ENCODE assay signal across 21 cellular contexts in genomic region chr14:102911991-102912761, GRCh38. TPM values are rescaled to one million over a fixed set of nuclear protein-coding genes. Genes with fewer than 3 reads are reported as not detected.
DNase-seq lines count a peak whose midpoint lies in the region; ATAC-seq, FAIRE-seq and TF ChIP-seq lines count a peak whose summit lies in the region.
"Had no signal": no experiment of that assay in that cellular context is flagged by ENCODE, and none has a peak within 500 bp of the region (broad histone marks: within the 10 kb centered on the region; RNA-seq: fewer than 3 reads in every experiment).

No MANE protein-coding gene starts in this region.

- no peak overlapping the region for H3K4me3 ChIP-seq in H7 (ENCODE audit: insufficient read depth, low read depth, low read length)
- no peak overlapping the region for H3K4me3 ChIP-seq in kidney (ENCODE audit: low read length in 2 of 2)
- H3K4me3 ChIP-seq: A549; BLaER1 treated with 17β-estradiol and CSF1 and Interleukin-3, amounts not matched to agents 10 nM and 100 nM; GM23338; K562; SJSA1 had no signal

- FAIRE-seq in kidney (lab: Jason Lieb, UNC) = no peak
- FAIRE-seq: A549, G401.6, K562 had no signal

- DNase-seq in activated naive CD4-positive, alpha-beta T cell treated with anti-CD3 and anti-CD28 coated beads for 36 hours = no peak
- DNase-seq in activated naive CD4-positive, alpha-beta T cell treated with anti-CD3 and anti-CD28 coated beads, Interleukin-2, amount 10 ng/mL, durations not matched to agents 7 days and 5 days = no peak
- DNase-seq in H7 (peak; percentile 63), kidney (peak; percentile 49), NCI-H774 (lab: John Stamatoyannopoulos, UW) (no peak)
- no peak for DNase-seq in stimulated activated naive B cell treated with anti-CD40 and anti-IgM and Interleukin-4, amounts not matched to agents 10 μg/mL and 1 μg/mL and 100 μg/mL, for 72 hours
- DNase-seq: DND-41, MV-4-11, NCI-H1417 treated with DMSO at 0.1 percent for 48 hours, NCI-H1930, NCI-H446, PC-3 had no signal

- H3K9ac ChIP-seq in kidney (ENCODE audit: low read length in 2 of 2) = no peak overlapping the region
- H3K9ac ChIP-seq: BLaER1 treated with 17β-estradiol and CSF1 and Interleukin-3, amounts not matched to agents 10 nM and 100 nM had no signal

- H3K36me3 Mint-ChIP-seq in activated naive CD4-positive, alpha-beta T cell treated with anti-CD3 and anti-CD28 coated beads for 36 hours (ENCODE audit: low read depth) = peaks cover 3% of the 10 kb centered on the region
- H3K36me3 Mint-ChIP-seq in activated naive CD4-positive, alpha-beta T cell treated with anti-CD3 and anti-CD28 coated beads, Interleukin-2, amount 10 ng/mL, durations not matched to agents 7 days and 5 days = peaks cover 5% of the 10 kb centered on the region
- peaks cover 22 to 46% of the 10 kb centered on the region in 2 donors for H3K36me3 Mint-ChIP-seq in stimulated activated naive B cell treated with anti-CD40 and anti-IgM and Interleukin-4, amounts not matched to agents 10 μg/mL and 1 μg/mL and 100 μg/mL, for 72 hours

- CTCF ChIA-PET in activated naive CD4-positive, alpha-beta T cell treated with anti-CD3 and anti-CD28 coated beads for 36 hours (lab: Charles Lee) = no interaction called here
- CTCF ChIA-PET in activated naive CD4-positive, alpha-beta T cell treated with anti-CD3 and anti-CD28 coated beads, Interleukin-2, amount 10 ng/mL, durations not matched to agents 7 days and 5 days (lab: Charles Lee) = no interaction called here

- H3K9me3 ChIP-seq in kidney (ENCODE audit: control insufficient read depth in 1 of 2, low read length in 2 of 2) = no peaks in the 10 kb centered on the region
- H3K9me3 ChIP-seq: A549; BLaER1 treated with 17β-estradiol and CSF1 and Interleukin-3, amounts not matched to agents 10 nM and 100 nM; SJSA1 had no signal

- no peaks in the 10 kb centered on the region for H3K9me3 Mint-ChIP-seq in activated naive CD4-positive, alpha-beta T cell treated with anti-CD3 and anti-CD28 coated beads for 36 hours
- H3K9me3 Mint-ChIP-seq in activated naive CD4-positive, alpha-beta T cell treated with anti-CD3 and anti-CD28 coated beads, Interleukin-2, amount 10 ng/mL, durations not matched to agents 7 days and 5 days = no peaks in the 10 kb centered on the region
- H3K9me3 Mint-ChIP-seq in stimulated activated naive B cell treated with anti-CD40 and anti-IgM and Interleukin-4, amounts not matched to agents 10 μg/mL and 1 μg/mL and 100 μg/mL, for 72 hours = no peaks in the 10 kb centered on the region
- H3K9me3 Mint-ChIP-seq: CD8-positive, alpha-beta memory T cell had no signal

- H3K27ac ChIP-seq in kidney (ENCODE audit: low read depth in 2 of 2, low read length in 2 of 2) = no peak overlapping the region
- H3K27ac ChIP-seq: A549; BLaER1 treated with 17β-estradiol and CSF1 and Interleukin-3, amounts not matched to agents 10 nM and 100 nM; SJSA1 had no signal

- intact Hi-C loops in activated naive CD4-positive, alpha-beta T cell treated with anti-CD3 and anti-CD28 coated beads for 36 hours (cut with micrococcal nuclease) = no loop called here
- intact Hi-C loops in kidney (cut with DNase I) = no loop called here

- no peaks in the 10 kb centered on the region for H3K27me3 Mint-ChIP-seq in activated naive CD4-positive, alpha-beta T cell treated with anti-CD3 and anti-CD28 coated beads for 36 hours (ENCODE audit: low read depth)
- no peaks in the 10 kb centered on the region for H3K27me3 Mint-ChIP-seq in activated naive CD4-positive, alpha-beta T cell treated with anti-CD3 and anti-CD28 coated beads, Interleukin-2, amount 10 ng/mL, durations not matched to agents 7 days and 5 days
- no peaks in the 10 kb centered on the region for H3K27me3 Mint-ChIP-seq in stimulated activated naive B cell treated with anti-CD40 and anti-IgM and Interleukin-4, amounts not matched to agents 10 μg/mL and 1 μg/mL and 100 μg/mL, for 72 hours
- H3K27me3 Mint-ChIP-seq: CD8-positive, alpha-beta memory T cell had no signal

- no peak for TF ChIP-seq CTCF in kidney (IDR thresholded peaks at IDR 0.05; ENCODE audit: borderline replicate concordance, extremely low read depth, insufficient read depth)

- H3K27me3 ChIP-seq in H7 (ENCODE audit: control insufficient read depth, insufficient read depth, low read length) = no peaks in the 10 kb centered on the region; the same call in 1 of the 2 replicates
- H3K27me3 ChIP-seq: BLaER1 treated with 17β-estradiol and CSF1 and Interleukin-3, amounts not matched to agents 10 nM and 100 nM; SJSA1 had no signal

- no peaks in the 10 kb centered on the region for H3K4me1 Mint-ChIP-seq in activated naive CD4-positive, alpha-beta T cell treated with anti-CD3 and anti-CD28 coated beads for 36 hours (ENCODE audit: low read depth)
- H3K4me1 Mint-ChIP-seq in activated naive CD4-positive, alpha-beta T cell treated with anti-CD3 and anti-CD28 coated beads, Interleukin-2, amount 10 ng/mL, durations not matched to agents 7 days and 5 days = no peaks in the 10 kb centered on the region
- peaks cover 23 to 29% of the 10 kb centered on the region in 2 donors for H3K4me1 Mint-ChIP-seq in stimulated activated naive B cell treated with anti-CD40 and anti-IgM and Interleukin-4, amounts not matched to agents 10 μg/mL and 1 μg/mL and 100 μg/mL, for 72 hours
- H3K4me1 Mint-ChIP-seq: CD8-positive, alpha-beta memory T cell; GM23338 had no signal

- no peak overlapping the region for H3K4me3 Mint-ChIP-seq in activated naive CD4-positive, alpha-beta T cell treated with anti-CD3 and anti-CD28 coated beads for 36 hours
- no peak overlapping the region for H3K4me3 Mint-ChIP-seq in activated naive CD4-positive, alpha-beta T cell treated with anti-CD3 and anti-CD28 coated beads, Interleukin-2, amount 10 ng/mL, durations not matched to agents 7 days and 5 days
- peak overlapping the region in 1 of 2 donors; percentile 43 for H3K4me3 Mint-ChIP-seq in stimulated activated naive B cell treated with anti-CD40 and anti-IgM and Interleukin-4, amounts not matched to agents 10 μg/mL and 1 μg/mL and 100 μg/mL, for 72 hours
- H3K4me3 Mint-ChIP-seq: CD8-positive, alpha-beta memory T cell; GM23338 had no signal

- ATAC-seq in stimulated activated naive B cell treated with anti-CD40 and anti-IgM and Interleukin-4, amounts not matched to agents 10 μg/mL and 1 μg/mL and 100 μg/mL, for 72 hours (replicated peaks) = no peak
- ATAC-seq in GM19395 (IDR thresholded peaks at IDR 0.05; ENCODE audit: unreplicated experiment) (no peak), GM21786 (IDR thresholded peaks at IDR 0.05; ENCODE audit: unreplicated experiment) (no peak)
- ATAC-seq: A549, GM23338, K562, PC-3 had no signal

- H3K4me1 ChIP-seq in kidney (ENCODE audit: control insufficient read depth in 1 of 2, insufficient read depth in 1 of 2, low read depth in 1 of 2, low read length in 2 of 2) = peaks cover 0 to 2% of the 10 kb centered on the region in 2 donors
- H3K4me1 ChIP-seq: A549, SJSA1 had no signal

- H3K36me3 ChIP-seq in H7 (replicated peaks; ENCODE audit: control insufficient read depth, insufficient read depth, low read length) (no peaks in the 10 kb centered on the region), kidney (ENCODE audit: control insufficient read depth in 1 of 2, insufficient read depth in 2 of 2, low read length in 2 of 2) (no peaks in the 10 kb centered on the region)

- peak overlapping the region; percentile 30 for H3K27ac Mint-ChIP-seq in activated naive CD4-positive, alpha-beta T cell treated with anti-CD3 and anti-CD28 coated beads for 36 hours
- no peak overlapping the region for H3K27ac Mint-ChIP-seq in activated naive CD4-positive, alpha-beta T cell treated with anti-CD3 and anti-CD28 coated beads, Interleukin-2, amount 10 ng/mL, durations not matched to agents 7 days and 5 days
- peak overlapping the region; percentile 69 for H3K27ac Mint-ChIP-seq in stimulated activated naive B cell treated with anti-CD40 and anti-IgM and Interleukin-4, amounts not matched to agents 10 μg/mL and 1 μg/mL and 100 μg/mL, for 72 hours
- H3K27ac Mint-ChIP-seq: CD8-positive, alpha-beta memory T cell; GM23338 had no signal

RNA-seq across cellular contexts. Expression of gene AMN, which starts 10.3 kb away (rescaled TPM):
- total RNA-seq in activated naive CD4-positive, alpha-beta T cell treated with anti-CD3 and anti-CD28 coated beads for 36 hours = under 1 TPM; 0.33 to 0.37 TPM
- total RNA-seq in H7 (2014; rRNA removed; shearing (Covaris generic)) = 0.92 and 1.7 TPM in 2 replicates
- 58.0 TPM for total RNA-seq in kidney
- 121 TPM for polyA plus RNA-seq in kidney (ENCODE audit: insufficient read depth, low read depth, low replicate concordance)
- total RNA-seq: PC-3, SJSA1 had no signal
- polyA plus RNA-seq: K562 had no signal

Comparison
In these comparisons a context has a peak if more than half of its experiments do, and no peak if none do; other contexts are left out.
1. DNase-seq: peak in H7 (single experiment) and kidney (single experiment); none in activated naive CD4-positive, alpha-beta T cell treated with anti-CD3 and anti-CD28 coated beads for 36 hours (single experiment), activated naive CD4-positive, alpha-beta T cell treated with anti-CD3 and anti-CD28 coated beads, Interleukin-2, amount 10 ng/mL, durations not matched to agents 7 days and 5 days (single experiment), stimulated activated naive B cell treated with anti-CD40 and anti-IgM and Interleukin-4, amounts not matched to agents 10 μg/mL and 1 μg/mL and 100 μg/mL, for 72 hours (single experiment) and NCI-H774 (single experiment).
2. RNA of gene AMN, which starts 10.3 kb away (total RNA-seq): 58.0 TPM in kidney (single experiment); 0.92 to 1.7 TPM in H7 and 0.33 to 0.37 TPM in activated naive CD4-positive, alpha-beta T cell treated with anti-CD3 and anti-CD28 coated beads for 36 hours; every median in the first group is over 10 times any median in the second.